ENCODE assay signal across 24 cellular contexts in genomic region chr12:89621511-89621910, GRCh38.
"Had no signal": no experiment of that assay in that cellular context is flagged by ENCODE, and none has a peak within 500 bp of the region (broad histone marks: within the 10 kb centered on the region; RNA-seq: fewer than 3 reads in every experiment).

No MANE protein-coding gene starts in this region.

- ATAC-seq: activated CD4-positive, CD25-positive, alpha-beta regulatory T cell treated with anti-CD3 and anti-CD28 coated beads, Interleukin-2, amount 50 U/mL, for 24 hours; activated naive CD8-positive, alpha-beta T cell treated with anti-CD3 and anti-CD28 coated beads, Interleukin-2, amount 50 U/mL, for 24 hours; gastroesophageal sphincter; heart right ventricle; left ventricle myocardium superior; naive thymus-derived CD4-positive, alpha-beta T cell; stimulated activated naive CD8-positive, alpha-beta T cell treated with anti-CD3 and anti-CD28 coated beads, Interleukin-15, amount 100 ng/mL, for 72 hours had no signal

- H3K4me3 ChIP-seq: ascending aorta, coronary artery, gastroesophageal sphincter, heart right ventricle, neural progenitor cell, right atrium auricular region, skin epidermis, suprapubic skin, transverse colon, vagina had no signal

- DNase-seq: activated CD4-positive, alpha-beta T cell treated with anti-CD3 and anti-CD28 coated beads, Interleukin-2, amount 50 U/mL, for 1 hour; activated CD8-positive, alpha-beta memory T cell treated with anti-CD3 and anti-CD28 coated beads, Interleukin-2, amount 50 U/mL, for 48 hours; activated effector memory CD4-positive, alpha-beta T cell treated with Interleukin-2 at 50 U/mL for 16 hours; activated naive CD4-positive, alpha-beta T cell treated with anti-CD3 and anti-CD28 coated beads, Interleukin-2, amount 10 ng/mL, durations not matched to agents 7 days and 5 days; activated naive CD8-positive, alpha-beta T cell treated with anti-CD3 and anti-CD28 coated beads, Interleukin-2, amount 50 U/mL, for 24 hours; activated T-cell treated with anti-CD3 and anti-CD28 coated beads, Interleukin-2, amount 50 U/mL, for 48 hours; erythroblast; heart right ventricle; kidney glomerular epithelial cell; left ventricle myocardium superior; naive thymus-derived CD4-positive, alpha-beta T cell; stimulated activated CD4-positive, alpha-beta T cell treated with anti-CD3 and anti-CD28 coated beads, Interleukin-4, amount 100 ng/mL, for 1 hour; stimulated activated naive CD8-positive, alpha-beta T cell treated with anti-CD3 and anti-CD28 coated beads, Interleukin-15, amount 100 ng/mL, for 72 hours; T-helper 9 cell; transverse colon had no signal
